ENCODE assay signal across 13 cellular contexts in genomic region chr4:992297-993110, GRCh38. TPM values are rescaled to one million over a fixed set of nuclear protein-coding genes. Genes with fewer than 3 reads are reported as not detected.
DNase-seq lines count a peak whose midpoint lies in the region; ATAC-seq, FAIRE-seq and TF ChIP-seq lines count a peak whose summit lies in the region.
"Had no signal": no experiment of that assay in that cellular context is flagged by ENCODE, and none has a peak within 500 bp of the region (broad histone marks: within the 10 kb centered on the region; RNA-seq: fewer than 3 reads in every experiment).

No MANE protein-coding gene starts in this region.

- H3K9ac ChIP-seq in K562 (ENCODE audit: insufficient read depth in 1 of 2, low read depth in 2 of 2, low read length in 2 of 2) = peak overlapping the region; percentile 75 to 96
- H3K9ac ChIP-seq in liver (ENCODE audit: low read depth in 1 of 2, low read length in 2 of 2) = peak overlapping the region; percentile 24 to 99

- H3K27me3 ChIP-seq in K562 (ENCODE audit: control insufficient read depth in 2 of 2, insufficient read depth in 2 of 2, low read length in 2 of 2) = no peaks in the 10 kb centered on the region
- H3K27me3 ChIP-seq in liver (ENCODE audit: control insufficient read depth in 4 of 4, insufficient read depth in 4 of 4, low read length in 3 of 4) = no peaks in the 10 kb centered on the region
- no peaks in the 10 kb centered on the region for H3K27me3 ChIP-seq in thyroid gland
- H3K27me3 ChIP-seq: ovary had no signal

- in situ Hi-C loops in K562 (cut with MboI) = no loop called here

- peak overlapping the region; percentile 82 for H3K4me2 ChIP-seq in K562 (ENCODE audit: insufficient read depth, low read length)

- FAIRE-seq in K562 (lab: Jason Lieb, UNC) = peak; percentile 99
- FAIRE-seq: A204.1 had no signal

- H3K36me3 ChIP-seq in K562 (ENCODE audit: control insufficient read depth, insufficient read depth, low read length) = peaks cover 22% of the 10 kb centered on the region; the same call in 1 of the 3 replicates
- H3K36me3 ChIP-seq in liver (ENCODE audit: control insufficient read depth in 4 of 4, insufficient read depth in 3 of 4, low read depth in 1 of 4, low read length in 3 of 4) = peaks cover 0 to 8% (median 4%) of the 10 kb centered on the region in 4 donors
- no peaks in the 10 kb centered on the region for H3K36me3 ChIP-seq in thyroid gland
- H3K36me3 ChIP-seq: ovary had no signal

- no peaks in the 10 kb centered on the region for H4K20me1 ChIP-seq in K562 (replicated peaks; ENCODE audit: control insufficient read depth, insufficient read depth, low read length)

- CTCF ChIA-PET in K562 (lab: Yijun Ruan, JAX; ENCODE audit: low intra/inter-chr PET ratio) = no interaction called here

- H3K9me1 ChIP-seq in K562 (ENCODE audit: control insufficient read depth, insufficient read depth, low read length) = no peaks in the 10 kb centered on the region

- TF ChIP-seq POLR2A in K562 (conservative IDR thresholded peaks at IDR 0.05) (peak; percentile 75), thyroid gland (IDR thresholded peaks at IDR 0.05) (no peak)

- TF ChIP-seq EP300 in K562 (IDR thresholded peaks at IDR 0.05; ENCODE audit: low read length) = peak; percentile 50

- H3K4me3 ChIP-seq in K562 (peak overlapping the region; percentile 24), liver (ENCODE audit: low read depth in 1 of 3, low read length in 3 of 3) (peak overlapping the region; percentile 53 to 77 (median 60)), thyroid gland (replicated peaks in 1 of 3) (no peak overlapping the region)
- H3K4me3 ChIP-seq: ovary had no signal

- peaks cover 40 to 95% of the 10 kb centered on the region in 2 experiments for H3K4me1 ChIP-seq in K562 (replicated peaks in 1 of 2; ENCODE audit: control insufficient read depth in 2 of 2, insufficient read depth in 2 of 2, low read length in 2 of 2)
- peaks cover 9 to 45% (median 29%) of the 10 kb centered on the region in 4 donors for H3K4me1 ChIP-seq in liver (ENCODE audit: control insufficient read depth in 4 of 4, insufficient read depth in 4 of 4, low read length in 3 of 4)
- H3K4me1 ChIP-seq in thyroid gland = peaks cover 3 to 15% of the 10 kb centered on the region in 2 donors

- 16% methylated on average over 24 of the region's 25 CpGs for WGBS in K562 (ENCODE audit: insufficient coverage, low coverage, missing lambda C conversion rate)
- 21% methylated on average over 25 of the region's 25 CpGs for WGBS in liver
- 47 to 100% methylated on average over 1 to 22 of the region's 25 CpGs for WGBS in thyroid gland, 2 donors

- H3K9me3 ChIP-seq in K562 (replicated peaks; ENCODE audit: control insufficient read depth, insufficient read depth, low read depth, low read length) (no peaks in the 10 kb centered on the region; the same call in 1 of the 2 replicates), liver (ENCODE audit: control insufficient read depth in 4 of 4, low read length in 3 of 4) (no peaks in the 10 kb centered on the region), thyroid gland (no peaks in the 10 kb centered on the region)
- H3K9me3 ChIP-seq: ovary had no signal

- intact Hi-C loops in K562 (cut with micrococcal nuclease) = loop anchor here (10.0 kb wide), 1 partner anchor 52 kb away; no protein-coding TSS in a partner anchor
- intact Hi-C loops in thyroid gland (cut with DNase I) = no loop called here

- TF ChIP-seq CTCF in K562 (IDR thresholded peaks at IDR 0.05 in 2 of 3, conservative IDR thresholded peaks at IDR 0.05 in 1 of 3; ENCODE audit: insufficient read depth in 2 of 3, low read depth in 1 of 3, low read length in 3 of 3) (no peak), liver (IDR thresholded peaks at IDR 0.05; ENCODE audit: low read depth, low read length, missing input control) (no peak), thyroid gland (IDR thresholded peaks at IDR 0.05) (no peak)

- BruUV-seq in K562 (replicated peaks; lab: Mats Ljungman, UMichigan) = no TSS peak

- POLR2A ChIA-PET in K562 (lab: Yijun Ruan, JAX) = interaction anchor here (0.6 to 1.0 kb wide), 3 partner anchors 12 to 726 kb away, joined by 3 to 4 read pairs (median 4); no protein-coding TSS in a partner anchor

- TF ChIP-seq RAD21 in K562 (CRISPR knock-in tag; conservative IDR thresholded peaks at IDR 0.05 in 1 of 2, IDR thresholded peaks at IDR 0.05 in 1 of 2) (no peak), liver (IDR thresholded peaks at IDR 0.05) (peak in 1 of 2 donors; percentile 59)

- H3K27ac ChIP-seq in K562 (ENCODE audit: extremely low read depth, low read depth, low read length) (peak overlapping the region; percentile 82), liver (ENCODE audit: low read depth in 1 of 2, low read length in 2 of 2) (peak overlapping the region; percentile 92 to 99), thyroid gland (no peak overlapping the region)
- H3K27ac ChIP-seq: ovary had no signal

- H3K79me2 ChIP-seq in K562 (ENCODE audit: control insufficient read depth, insufficient read depth, low read length) = peaks cover 26% of the 10 kb centered on the region; the same call in 2 of the 3 replicates

- ATAC-seq in K562 = peak; percentile 76
- ATAC-seq in GM19324 (IDR thresholded peaks at IDR 0.05; ENCODE audit: low FRiP score, unreplicated experiment) = no peak

- peak; percentile 28 for DNase-seq in SIG-M5 treated with dmso at 0.1 percent for 504 hours (lab: John Stamatoyannopoulos, UW; ENCODE audit: unreplicated experiment)
- no peak for DNase-seq in SIG-M5 (lab: John Stamatoyannopoulos, UW)
- peak; percentile 70 to 94 (median 78) for DNase-seq in K562 (ENCODE audit: extremely low read depth in 1 of 4, low spot score in 3 of 4)
- DNase-seq in thyroid gland = peak; percentile 54 to 61
- DNase-seq in superior temporal gyrus (ENCODE audit: extremely low spot score) = no peak
- no peak for DNase-seq in nucleus accumbens (lab: John Stamatoyannopoulos, UW)
- DNase-seq: activated T-cell treated with anti-CD3 and anti-CD28 coated beads, Interleukin-2, amount 50 U/mL, for 48 hours; NCI-H510A treated with DMSO at 0.1 percent for 48 hours; T-helper 9 cell had no signal

- peak overlapping the region; percentile 84 for H2AFZ ChIP-seq in K562 (ENCODE audit: low read depth, low read length)

RNA-seq across cellular contexts. Expression of gene SLC26A1, which starts 0.7 kb away (rescaled TPM):
- 5.5 and 11.7 TPM in 2 replicates for total RNA-seq in K562 (2011; cell fraction: chromatin; rRNA removed; ENCODE audit: low replicate concordance)
- 8.4 and 9.3 TPM in 2 replicates for total RNA-seq in K562 (2011; cell fraction: nucleolus; rRNA removed)
- total RNA-seq in K562 (2011; cell fraction: nucleoplasm; rRNA removed) = 4.1 and 4.2 TPM in 2 replicates
- total RNA-seq in K562 (2014; rRNA removed) (1.6 TPM in 2 replicates), K562 (2014; rRNA removed; fragmentation: Illumina TruSeq; extraction: Trizol) (0.40 and 0.96 TPM in 2 replicates), K562 (2015; rRNA removed; fragmentation: Illumina TruSeq; extraction: Trizol) (1.8 and 2.2 TPM in 2 replicates), K562 (2021) (3.1 and 4.2 TPM in 2 replicates), liver (10 to 100 TPM; 34.7 to 41.0 TPM), thyroid gland (under 1 TPM; 0.15 to 0.33 (median 0.24) TPM)
- polyA plus RNA-seq in K562 (2011; rRNA removed) (0.95 and 2.0 TPM in 2 replicates), K562 (2014; fragmentation: Illumina TruSeq; extraction: Trizol) (0.56 and 0.69 TPM in 2 replicates), K562 (2014; fragmentation: Nextera tagmentation; extraction: Ambion mirVana) (under 1 TPM; 0.11 to 0.24 TPM), K562 (2014; rRNA removed) (1.4 and 2.1 TPM in 2 replicates), liver (10 to 100 TPM in 1 of 2 donors, 1 to 10 TPM in 1; 5.1 to 17.8 TPM)
- 1.0 and 2.7 TPM in 2 replicates for polyA plus RNA-seq in K562 (2011; cell fraction: cytosol; rRNA removed)
- polyA plus RNA-seq in K562 (2011; cell fraction: nucleus; rRNA removed) = 9.1 and 12.1 TPM in 2 replicates
- 4.4 and 8.2 TPM in 2 replicates for polyA plus RNA-seq in K562 (2012)
- 0.51 and 0.74 TPM in 2 replicates for polyA minus RNA-seq in K562 (2011; rRNA and poly(A)+ RNA removed)
- polyA minus RNA-seq in K562 (2011; cell fraction: cytosol; rRNA and poly(A)+ RNA removed) = 1.7 TPM in 2 replicates
- 3.9 and 6.3 TPM in 2 replicates for polyA minus RNA-seq in K562 (2011; cell fraction: nucleus; rRNA and poly(A)+ RNA removed)

RNA-seq across cellular contexts. Expression of gene IDUA, which starts 5.7 kb away (rescaled TPM):
- 7.8 and 35.6 TPM in 2 replicates for total RNA-seq in K562 (2011; cell fraction: chromatin; rRNA removed; ENCODE audit: low replicate concordance)
- 35.8 and 36.4 TPM in 2 replicates for total RNA-seq in K562 (2011; cell fraction: nucleolus; rRNA removed)
- 12.5 and 18.8 TPM in 2 replicates for total RNA-seq in K562 (2011; cell fraction: nucleoplasm; rRNA removed)
- 9.9 and 10.1 TPM in 2 replicates for total RNA-seq in K562 (2014; rRNA removed)
- total RNA-seq in K562 (2014; rRNA removed; fragmentation: Illumina TruSeq; extraction: Trizol) = 0.26 and 0.69 TPM in 2 replicates
- 3.1 and 4.8 TPM in 2 replicates for total RNA-seq in K562 (2015; rRNA removed; fragmentation: Illumina TruSeq; extraction: Trizol)
- total RNA-seq in K562 (2021) = 13.6 and 16.1 TPM in 2 replicates
- polyA plus RNA-seq in K562 (2011; rRNA removed) = 1.2 and 2.2 TPM in 2 replicates
- 0.90 and 2.8 TPM in 2 replicates for polyA plus RNA-seq in K562 (2011; cell fraction: cytosol; rRNA removed)
- polyA plus RNA-seq in K562 (2011; cell fraction: nucleus; rRNA removed) = 34.5 and 72.8 TPM in 2 replicates
- polyA plus RNA-seq in K562 (2012) = 9.8 and 26.2 TPM in 2 replicates
- polyA plus RNA-seq in K562 (2014; fragmentation: Illumina TruSeq; extraction: Trizol) = 0.30 and 1.2 TPM in 2 replicates
- polyA plus RNA-seq in K562 (2014; fragmentation: Nextera tagmentation; extraction: Ambion mirVana) = under 1 TPM; 0.04 to 0.13 TPM
- polyA plus RNA-seq in K562 (2014; rRNA removed) = 11.2 and 14.1 TPM in 2 replicates
- 0.36 and 0.70 TPM in 2 replicates for polyA minus RNA-seq in K562 (2011; rRNA and poly(A)+ RNA removed)
- 7.3 and 13.7 TPM in 2 replicates for polyA minus RNA-seq in K562 (2011; cell fraction: cytosol; rRNA and poly(A)+ RNA removed)
- 10.0 and 12.1 TPM in 2 replicates for polyA minus RNA-seq in K562 (2011; cell fraction: nucleus; rRNA and poly(A)+ RNA removed)
- 1 to 10 TPM; 3.8 to 4.5 TPM for total RNA-seq in liver
- 1 to 10 TPM; 3.0 to 3.8 TPM for polyA plus RNA-seq in liver
- 10 to 100 TPM in 3 of 4 donors, 1 to 10 TPM in 1; 9.7 to 32.3 (median 25.0) TPM for total RNA-seq in thyroid gland

RNA-seq across cellular contexts. Expression of gene FGFRL1, which starts 18.9 kb away (rescaled TPM):
- 24.3 and 107 TPM in 2 replicates for total RNA-seq in K562 (2011; cell fraction: chromatin; rRNA removed; ENCODE audit: low replicate concordance)
- total RNA-seq in K562 (2011; cell fraction: nucleolus; rRNA removed) = 71.6 and 76.2 TPM in 2 replicates
- total RNA-seq in K562 (2011; cell fraction: nucleoplasm; rRNA removed) = 78.9 and 124 TPM in 2 replicates
- total RNA-seq in K562 (2014; rRNA removed) = 21.6 and 30.7 TPM in 2 replicates
- total RNA-seq in K562 (2014; rRNA removed; fragmentation: Illumina TruSeq; extraction: Trizol) = 5.3 and 7.1 TPM in 2 replicates
- total RNA-seq in K562 (2015; rRNA removed; fragmentation: Illumina TruSeq; extraction: Trizol) = 10.4 and 11.4 TPM in 2 replicates
- 45.6 and 49.9 TPM in 2 replicates for total RNA-seq in K562 (2021)
- 14.6 and 18.3 TPM in 2 replicates for polyA plus RNA-seq in K562 (2011; rRNA removed)
- 39.0 and 72.2 TPM in 2 replicates for polyA plus RNA-seq in K562 (2011; cell fraction: cytosol; rRNA removed)
- 55.9 and 72.5 TPM in 2 replicates for polyA plus RNA-seq in K562 (2011; cell fraction: nucleus; rRNA removed)
- 28.5 and 35.1 TPM in 2 replicates for polyA plus RNA-seq in K562 (2012)
- polyA plus RNA-seq in K562 (2014; fragmentation: Illumina TruSeq; extraction: Trizol) = 17.1 and 25.2 TPM in 2 replicates
- under 1 TPM; 0.34 to 0.53 TPM for polyA plus RNA-seq in K562 (2014; fragmentation: Nextera tagmentation; extraction: Ambion mirVana)
- polyA plus RNA-seq in K562 (2014; rRNA removed) = 15.1 and 15.6 TPM in 2 replicates
- 73.8 and 144 TPM in 2 replicates for polyA minus RNA-seq in K562 (2011; rRNA and poly(A)+ RNA removed)
- 42.8 and 52.2 TPM in 2 replicates for polyA minus RNA-seq in K562 (2011; cell fraction: cytosol; rRNA and poly(A)+ RNA removed)
- polyA minus RNA-seq in K562 (2011; cell fraction: nucleus; rRNA and poly(A)+ RNA removed) = 20.8 and 21.0 TPM in 2 replicates
- total RNA-seq in liver = 10 to 100 TPM; 15.2 to 29.6 TPM
- polyA plus RNA-seq in liver = 10 to 100 TPM; 14.2 to 49.1 TPM
- total RNA-seq in thyroid gland = 10 to 100 TPM; 59.0 to 93.9 (median 77.2) TPM

RNA-seq across cellular contexts. Expression of gene DGKQ, which starts 19.1 kb away (rescaled TPM):
- 27.1 and 96.1 TPM in 2 replicates for total RNA-seq in K562 (2011; cell fraction: chromatin; rRNA removed; ENCODE audit: low replicate concordance)
- 70.2 and 86.6 TPM in 2 replicates for total RNA-seq in K562 (2011; cell fraction: nucleolus; rRNA removed)
- 28.7 and 35.0 TPM in 2 replicates for total RNA-seq in K562 (2011; cell fraction: nucleoplasm; rRNA removed)
- total RNA-seq in K562 (2014; rRNA removed) (17.0 and 19.1 TPM in 2 replicates), K562 (2014; rRNA removed; fragmentation: Illumina TruSeq; extraction: Trizol) (1.2 and 1.7 TPM in 2 replicates), K562 (2015; rRNA removed; fragmentation: Illumina TruSeq; extraction: Trizol) (6.1 and 6.3 TPM in 2 replicates), K562 (2021) (18.4 and 22.0 TPM in 2 replicates), liver (1 to 10 TPM; 2.4 to 8.8 TPM), thyroid gland (10 to 100 TPM; 10.2 to 17.0 (median 11.6) TPM)
- polyA plus RNA-seq in K562 (2011; rRNA removed) (5.6 and 6.8 TPM in 2 replicates), K562 (2014; fragmentation: Illumina TruSeq; extraction: Trizol) (2.6 and 7.3 TPM in 2 replicates), K562 (2014; fragmentation: Nextera tagmentation; extraction: Ambion mirVana) (under 1 TPM; 0.17 to 0.27 TPM), K562 (2014; rRNA removed) (15.3 and 15.7 TPM in 2 replicates), liver (1 to 10 TPM; 1.5 to 4.8 TPM)
- polyA plus RNA-seq in K562 (2011; cell fraction: cytosol; rRNA removed) = 5.6 and 16.4 TPM in 2 replicates
- 86.6 and 144 TPM in 2 replicates for polyA plus RNA-seq in K562 (2011; cell fraction: nucleus; rRNA removed)
- polyA plus RNA-seq in K562 (2012) = 13.1 and 23.6 TPM in 2 replicates
- polyA minus RNA-seq in K562 (2011; rRNA and poly(A)+ RNA removed) = 1.9 and 2.5 TPM in 2 replicates
- polyA minus RNA-seq in K562 (2011; cell fraction: cytosol; rRNA and poly(A)+ RNA removed) = 5.5 and 7.7 TPM in 2 replicates
- 17.1 and 17.2 TPM in 2 replicates for polyA minus RNA-seq in K562 (2011; cell fraction: nucleus; rRNA and poly(A)+ RNA removed)

Comparison
In these comparisons a context has a peak if more than half of its experiments do, and no peak if none do; other contexts are left out.
1. DNase-seq: peak in SIG-M5 treated with dmso at 0.1 percent for 504 hours (single experiment), K562 (4 of 4) and thyroid gland (2 of 2); none in SIG-M5 (single experiment), superior temporal gyrus (single experiment) and nucleus accumbens (0 of 56).
2. H3K27ac ChIP-seq: peak in K562 (single experiment) and liver (2 of 2); none in thyroid gland (0 of 3).
3. H3K4me3 ChIP-seq: peak in K562 (single experiment) and liver (3 of 3); none in thyroid gland (0 of 3).